Comparison of ENCODE assay signal across 1 cellular context in the genomic region with DNA sequence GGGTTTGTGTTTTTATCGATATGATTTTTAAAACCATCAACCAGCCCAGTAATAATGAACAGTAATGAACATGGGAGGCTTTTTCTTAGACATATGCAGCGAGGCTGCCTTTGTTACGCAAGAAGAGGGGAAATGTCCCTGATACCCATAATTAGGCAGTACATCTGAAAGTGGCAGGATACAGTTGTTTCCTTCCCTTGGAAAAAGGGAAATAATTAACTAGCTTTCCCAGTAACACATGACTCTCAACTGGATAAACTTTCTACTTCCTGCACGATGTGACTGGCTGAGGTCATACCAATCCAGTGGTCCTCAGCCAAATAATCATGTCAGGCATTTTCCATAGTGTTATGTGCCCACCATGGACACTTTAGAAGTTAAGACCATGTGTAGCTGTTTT.
TF ChIP-seq lines count a peak whose summit lies in the region.

No MANE protein-coding gene starts in this region.

TF ChIP-seq in HepG2, 621 proteins besides CTCF, POLR2A, EP300 and RAD21 (continued from another document):
- TF ChIP-seq, protein P1, sequence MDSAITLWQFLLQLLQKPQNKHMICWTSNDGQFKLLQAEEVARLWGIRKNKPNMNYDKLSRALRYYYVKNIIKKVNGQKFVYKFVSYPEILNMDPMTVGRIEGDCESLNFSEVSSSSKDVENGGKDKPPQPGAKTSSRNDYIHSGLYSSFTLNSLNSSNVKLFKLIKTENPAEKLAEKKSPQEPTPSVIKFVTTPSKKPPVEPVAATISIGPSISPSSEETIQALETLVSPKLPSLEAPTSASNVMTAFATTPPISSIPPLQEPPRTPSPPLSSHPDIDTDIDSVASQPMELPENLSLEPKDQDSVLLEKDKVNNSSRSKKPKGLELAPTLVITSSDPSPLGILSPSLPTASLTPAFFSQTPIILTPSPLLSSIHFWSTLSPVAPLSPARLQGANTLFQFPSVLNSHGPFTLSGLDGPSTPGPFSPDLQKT (CRISPR knock-in tag; IDR thresholded peaks at IDR 0.05; ENCODE audit: borderline replicate concordance), result no peak
